14 cellular contexts compared by ENCODE assay signal in genomic region chr14:38808734-38809455, GRCh38.
DNase-seq lines count a peak whose midpoint lies in the region; ATAC-seq, FAIRE-seq and TF ChIP-seq lines count a peak whose summit lies in the region.
"Had no signal": no experiment of that assay in that cellular context is flagged by ENCODE, and none has a peak within 500 bp of the region (broad histone marks: within the 10 kb centered on the region; RNA-seq: fewer than 3 reads in every experiment).

No MANE protein-coding gene starts in this region.

- H3K9ac ChIP-seq in HUES6 (ENCODE audit: low read length) = peak overlapping the region; percentile 13
- H3K9ac ChIP-seq in K562 (ENCODE audit: insufficient read depth in 1 of 2, low read depth in 2 of 2, low read length in 2 of 2) = no peak overlapping the region
- no peak overlapping the region for H3K9ac ChIP-seq in neural progenitor cell

- H3K27ac Mint-ChIP-seq in neural progenitor cell = no peak overlapping the region
- H3K27ac Mint-ChIP-seq in stimulated activated naive B cell treated with anti-CD40 and anti-IgM and Interleukin-4, amounts not matched to agents 10 μg/mL and 1 μg/mL and 100 μg/mL, for 72 hours = no peak overlapping the region

- no peak overlapping the region for H3K4me3 Mint-ChIP-seq in neural progenitor cell
- no peak overlapping the region for H3K4me3 Mint-ChIP-seq in stimulated activated naive B cell treated with anti-CD40 and anti-IgM and Interleukin-4, amounts not matched to agents 10 μg/mL and 1 μg/mL and 100 μg/mL, for 72 hours
- H3K4me3 Mint-ChIP-seq: activated T-cell treated with anti-CD3 and anti-CD28 coated beads, Interleukin-2, amount 50 U/mL, for 4 hours; brain had no signal

- H3K9me3 ChIP-seq in HUES6 (ENCODE audit: control insufficient read depth, insufficient read depth, low read depth, low read length) (peaks cover 11% of the 10 kb centered on the region), K562 (replicated peaks; ENCODE audit: control insufficient read depth, insufficient read depth, low read depth, low read length) (no peaks in the 10 kb centered on the region), neural progenitor cell (ENCODE audit: low read depth) (no peaks in the 10 kb centered on the region)
- H3K9me3 ChIP-seq: A549 had no signal

- H2AFZ ChIP-seq in K562 (ENCODE audit: low read depth, low read length) (no peak overlapping the region), neural progenitor cell (replicated peaks) (peak overlapping the region; percentile 58)

- no peaks in the 10 kb centered on the region for H3K27me3 Mint-ChIP-seq in neural progenitor cell (ENCODE audit: insufficient read depth, low read depth)
- no peaks in the 10 kb centered on the region for H3K27me3 Mint-ChIP-seq in stimulated activated naive B cell treated with anti-CD40 and anti-IgM and Interleukin-4, amounts not matched to agents 10 μg/mL and 1 μg/mL and 100 μg/mL, for 72 hours
- H3K27me3 Mint-ChIP-seq: brain had no signal

- TF ChIP-seq POLR2A in K562 (conservative IDR thresholded peaks at IDR 0.05) = no peak

- H3K4me1 ChIP-seq in HUES6 (ENCODE audit: control insufficient read depth, insufficient read depth, low read length) (no peaks in the 10 kb centered on the region), K562 (replicated peaks in 1 of 2; ENCODE audit: control insufficient read depth in 2 of 2, insufficient read depth in 2 of 2, low read length in 2 of 2) (no peaks in the 10 kb centered on the region), neural progenitor cell (no peaks in the 10 kb centered on the region)
- H3K4me1 ChIP-seq: A549 had no signal

- H3K4me1 Mint-ChIP-seq in neural progenitor cell = no peaks in the 10 kb centered on the region
- H3K4me1 Mint-ChIP-seq in stimulated activated naive B cell treated with anti-CD40 and anti-IgM and Interleukin-4, amounts not matched to agents 10 μg/mL and 1 μg/mL and 100 μg/mL, for 72 hours = no peaks in the 10 kb centered on the region
- H3K4me1 Mint-ChIP-seq: brain had no signal

- BruUV-seq in K562 (replicated peaks; lab: Mats Ljungman, UMichigan) = no TSS peak

- H3K4me2 ChIP-seq in K562 (ENCODE audit: insufficient read depth, low read length) (no peak overlapping the region), neural progenitor cell (no peak overlapping the region)
- H3K4me2 ChIP-seq: A549 had no signal

- H3K36me3 ChIP-seq in HUES6 (ENCODE audit: control insufficient read depth, insufficient read depth, low read length) (no peaks in the 10 kb centered on the region), K562 (ENCODE audit: control insufficient read depth, insufficient read depth, low read length) (no peaks in the 10 kb centered on the region), neural progenitor cell (no peaks in the 10 kb centered on the region)

- 0 out of 6 replicates have a peak, but pooled peaks of 1 of the 3 experiments have one; percentile 21 for TF ChIP-seq CTCF in K562 (IDR thresholded peaks at IDR 0.05 in 2 of 3, conservative IDR thresholded peaks at IDR 0.05 in 1 of 3; ENCODE audit: insufficient read depth in 2 of 3, low read depth in 1 of 3, low read length in 3 of 3)
- TF ChIP-seq CTCF in neural progenitor cell (IDR thresholded peaks at IDR 0.05) = peak; percentile 34

- FAIRE-seq in K562 (lab: Jason Lieb, UNC) = no peak
- FAIRE-seq: A549, endothelial cell of umbilical vein, RCC 7860 had no signal

- H3K9me3 Mint-ChIP-seq in neural progenitor cell = peaks cover 3% of the 10 kb centered on the region
- H3K9me3 Mint-ChIP-seq in stimulated activated naive B cell treated with anti-CD40 and anti-IgM and Interleukin-4, amounts not matched to agents 10 μg/mL and 1 μg/mL and 100 μg/mL, for 72 hours = peaks cover 16 to 18% of the 10 kb centered on the region in 2 donors
- H3K9me3 Mint-ChIP-seq: activated T-cell treated with anti-CD3 and anti-CD28 coated beads, Interleukin-2, amount 50 U/mL, for 4 hours had no signal

- peaks cover 7% of the 10 kb centered on the region for H3F3A ChIP-seq in neural progenitor cell (ENCODE audit: low read depth)

- POLR2A ChIA-PET in K562 (lab: Yijun Ruan, JAX) = no interaction called here

- 1% methylated on average over 7 of the region's 7 CpGs for WGBS in K562 (ENCODE audit: insufficient coverage, low coverage, missing lambda C conversion rate)

- CTCF ChIA-PET in K562 (lab: Yijun Ruan, JAX; ENCODE audit: low intra/inter-chr PET ratio) = no interaction called here

- no peak for TF ChIP-seq RAD21 in K562 (CRISPR knock-in tag; conservative IDR thresholded peaks at IDR 0.05 in 1 of 2, IDR thresholded peaks at IDR 0.05 in 1 of 2)

- in situ Hi-C loops in K562 (cut with MboI) = no loop called here

- no peaks in the 10 kb centered on the region for H3K79me2 ChIP-seq in K562 (ENCODE audit: control insufficient read depth, insufficient read depth, low read length)
- no peaks in the 10 kb centered on the region for H3K79me2 ChIP-seq in neural progenitor cell (ENCODE audit: low read depth)

- H4K20me1 ChIP-seq in K562 (replicated peaks; ENCODE audit: control insufficient read depth, insufficient read depth, low read length) (no peaks in the 10 kb centered on the region), neural progenitor cell (ENCODE audit: low read depth) (no peaks in the 10 kb centered on the region)

- ATAC-seq in K562 (no peak), HG03460 (IDR thresholded peaks at IDR 0.05; ENCODE audit: unreplicated experiment) (no peak)
- no peak for ATAC-seq in stimulated activated naive B cell treated with anti-CD40 and anti-IgM and Interleukin-4, amounts not matched to agents 10 μg/mL and 1 μg/mL and 100 μg/mL, for 72 hours (replicated peaks)
- ATAC-seq: A549; activated T-cell treated with anti-CD3 and anti-CD28 coated beads, Interleukin-2, amount 50 U/mL, for 4 hours had no signal

- peak; percentile 19 for DNase-seq in activated CD4-positive, alpha-beta T cell treated with anti-CD3 and anti-CD28 coated beads for 48 hours
- no peak for DNase-seq in activated CD4-positive, alpha-beta T cell treated with anti-CD3 and anti-CD28 coated beads for 4 hours
- DNase-seq in K562 (ENCODE audit: extremely low read depth in 1 of 4, low spot score in 3 of 4) = peak in 1 of 4 experiments; percentile 0
- no peak for DNase-seq in neural progenitor cell (ENCODE audit: low spot score)
- no peak for DNase-seq in stimulated activated naive B cell treated with anti-CD40 and anti-IgM and Interleukin-4, amounts not matched to agents 10 μg/mL and 1 μg/mL and 100 μg/mL, for 72 hours
- DNase-seq in activated CD4-positive, CD25-positive, alpha-beta regulatory T cell (lab: John Stamatoyannopoulos, UW) = no peak
- DNase-seq: activated T-cell treated with anti-CD3 and anti-CD28 coated beads, Interleukin-2, amount 50 U/mL, for 4 hours; midbrain had no signal

- H3K4me3 ChIP-seq in HUES6 (ENCODE audit: low read depth, low read length) (no peak overlapping the region), K562 (no peak overlapping the region), neural progenitor cell (no peak overlapping the region)
- H3K4me3 ChIP-seq: A549 had no signal

- intact Hi-C loops in K562 (cut with micrococcal nuclease) = no loop called here

- TF ChIP-seq EP300 in K562 (IDR thresholded peaks at IDR 0.05; ENCODE audit: low read length) = no peak

- no peaks in the 10 kb centered on the region for H3K36me3 Mint-ChIP-seq in neural progenitor cell
- H3K36me3 Mint-ChIP-seq in stimulated activated naive B cell treated with anti-CD40 and anti-IgM and Interleukin-4, amounts not matched to agents 10 μg/mL and 1 μg/mL and 100 μg/mL, for 72 hours = no peaks in the 10 kb centered on the region
- H3K36me3 Mint-ChIP-seq: brain had no signal

- H3K27me3 ChIP-seq in HUES6 (ENCODE audit: control insufficient read depth, insufficient read depth, low read length) = no peaks in the 10 kb centered on the region
- H3K27me3 ChIP-seq in K562 (ENCODE audit: control insufficient read depth in 2 of 2, insufficient read depth in 2 of 2, low read length in 2 of 2) = no peaks in the 10 kb centered on the region
- H3K27me3 ChIP-seq in neural progenitor cell = no peaks in the 10 kb centered on the region

- H3K9me1 ChIP-seq in K562 (ENCODE audit: control insufficient read depth, insufficient read depth, low read length) = no peaks in the 10 kb centered on the region

- H3K27ac ChIP-seq in HUES6 (ENCODE audit: low read depth, low read length) = peak overlapping the region; percentile 41; the same call in 1 of the 2 replicates
- no peak overlapping the region for H3K27ac ChIP-seq in K562 (ENCODE audit: extremely low read depth, low read depth, low read length)
- H3K27ac ChIP-seq in neural progenitor cell = peak overlapping the region; percentile 41
- H3K27ac ChIP-seq: A549 had no signal

TF ChIP-seq in K562, 482 proteins besides CTCF, POLR2A, EP300 and RAD21:
- TF ChIP-seq BDP1 (IDR thresholded peaks at IDR 0.05; ENCODE audit: insufficient read depth, insufficient read length) (no peak), NFIC (IDR thresholded peaks at IDR 0.05) (0 out of 2 replicates have a peak, but pooled peaks have one; percentile 16)
